In genomic region chr3:42756681-42757213, GRCh38 we compare ENCODE assay signal across 24 cellular contexts. TPM values are rescaled to one million over a fixed set of nuclear protein-coding genes. Genes with fewer than 3 reads are reported as not detected.
DNase-seq lines count a peak whose midpoint lies in the region; TF ChIP-seq lines count a peak whose summit lies in the region.
"Had no signal": no experiment of that assay in that cellular context is flagged by ENCODE, and none has a peak within 500 bp of the region (broad histone marks: within the 10 kb centered on the region; RNA-seq: fewer than 3 reads in every experiment).

No MANE protein-coding gene starts in this region.

- no peak for TF ChIP-seq POLR2A in Peyer's patch (IDR thresholded peaks at IDR 0.05)

- WGBS in hepatocyte (ENCODE audit: low lambda C conversion rate, missing lambda C conversion rate): 92% methylated on average over 6 of the region's 6 CpGs

- H4K20me1 ChIP-seq in hepatocyte (ENCODE audit: insufficient read depth, poor library complexity, severe bottlenecking): no peaks in the 10 kb centered on the region
- H4K20me1 ChIP-seq: BLaER1 treated with 17β-estradiol and CSF1 and Interleukin-3, amounts not matched to agents 10 nM and 100 nM had no signal

- no peaks in the 10 kb centered on the region for H3K4me1 ChIP-seq in Peyer's patch
- no peaks in the 10 kb centered on the region for H3K4me1 ChIP-seq in hepatocyte (ENCODE audit: insufficient read depth)

- H3K79me2 ChIP-seq in hepatocyte: no peaks in the 10 kb centered on the region

- H3K4me3 ChIP-seq in Peyer's patch (no peak overlapping the region), hepatocyte (no peak overlapping the region)
- H3K4me3 ChIP-seq: A549; BLaER1 treated with 17β-estradiol and CSF1 and Interleukin-3, amounts not matched to agents 10 nM and 100 nM; K562; SK-N-MC had no signal

- TF ChIP-seq CTCF in Peyer's patch (IDR thresholded peaks at IDR 0.05) (no peak), hepatocyte (IDR thresholded peaks at IDR 0.05; ENCODE audit: poor library complexity) (no peak)

- H3K27me3 ChIP-seq in Peyer's patch (no peaks in the 10 kb centered on the region), hepatocyte (no peaks in the 10 kb centered on the region)
- H3K27me3 ChIP-seq: BLaER1 treated with 17β-estradiol and CSF1 and Interleukin-3, amounts not matched to agents 10 nM and 100 nM had no signal

- H3K9me2 ChIP-seq in hepatocyte (replicated peaks; ENCODE audit: insufficient read depth): no peaks in the 10 kb centered on the region

- H3K4me2 ChIP-seq in hepatocyte: no peak overlapping the region
- H3K4me2 ChIP-seq: A549; BLaER1 treated with 17β-estradiol and CSF1 and Interleukin-3, amounts not matched to agents 10 nM and 100 nM had no signal

- no peaks in the 10 kb centered on the region for H3K9me3 ChIP-seq in Peyer's patch
- no peaks in the 10 kb centered on the region for H3K9me3 ChIP-seq in hepatocyte (ENCODE audit: low read depth)
- H3K9me3 ChIP-seq: A549 had no signal

- H3K27ac ChIP-seq in Peyer's patch: peak overlapping the region in 3 of 4 donors; percentile 31 to 86 (median 79)
- peak overlapping the region; percentile 71 for H3K27ac ChIP-seq in hepatocyte
- H3K27ac ChIP-seq: A549; BLaER1 treated with 17β-estradiol and CSF1 and Interleukin-3, amounts not matched to agents 10 nM and 100 nM; RWPE1; SK-N-MC had no signal

- no peaks in the 10 kb centered on the region for H3K36me3 ChIP-seq in Peyer's patch
- no peaks in the 10 kb centered on the region for H3K36me3 ChIP-seq in hepatocyte (replicated peaks; ENCODE audit: insufficient read depth, low read depth)
- H3K36me3 ChIP-seq: BLaER1 treated with 17β-estradiol and CSF1 and Interleukin-3, amounts not matched to agents 10 nM and 100 nM had no signal

- DNase-seq in D341Med (ENCODE audit: low spot score) (peak; percentile 4), Peyer's patch (no peak), hepatocyte (ENCODE audit: low spot score) (no peak), mesenteric fat pad (ENCODE audit: low spot score) (peak; percentile 53), HPDE6-E6E7 (ENCODE audit: extremely low spot score) (no peak), T1000 (lab: John Stamatoyannopoulos, UW) (no peak)
- DNase-seq in stimulated activated naive CD4-positive, alpha-beta T cell treated with Interleukin-2 at 50 U/mL for 16 hours (lab: John Stamatoyannopoulos, UW): no peak
- DNase-seq: AML-193; CD4-positive, alpha-beta T cell; Kasumi-1; MV-4-11; NCI-H1105; NCI-H1436 treated with DMSO at 0.1 percent for 48 hours; NCI-H187 treated with DMSO at 0.1 percent for 48 hours; NCI-H526 treated with DMSO at 0.1 percent for 48 hours; SIG-M5 had no signal

- no peak overlapping the region for H2AFZ ChIP-seq in hepatocyte

RNA-seq across cellular contexts. Expression of gene CCDC13, which starts 16.3 kb away (rescaled TPM):
- 1 to 10 TPM in 3 of 4 donors, not detected in 1; 1.4 to 6.8 (median 4.2) TPM for total RNA-seq in Peyer's patch
- 0.63 TPM in 1 of 2 replicates, not detected in the other for total RNA-seq in hepatocyte
- polyA plus RNA-seq in hepatocyte: 2.1 TPM in 1 of 2 replicates, not detected in the other
- 1.3 TPM for total RNA-seq in mesenteric fat pad
- total RNA-seq: HT1080 had no signal

RNA-seq across cellular contexts. Expression of gene HIGD1A, which starts 47.5 kb away (rescaled TPM):
- 100 to 1,000 TPM; 102 to 278 (median 204) TPM for total RNA-seq in Peyer's patch
- 252 and 266 TPM in 2 replicates for total RNA-seq in hepatocyte
- 212 and 218 TPM in 2 replicates for polyA plus RNA-seq in hepatocyte
- total RNA-seq in mesenteric fat pad: 97.4 TPM

RNA-seq across cellular contexts. Expression of gene ACKR2, which starts 52.5 kb away (rescaled TPM):
- 10 to 100 TPM in 1 of 4 donors, 1 to 10 TPM in 2, under 1 TPM in 1; 0.83 to 10.1 (median 3.7) TPM for total RNA-seq in Peyer's patch
- 1.9 and 3.9 TPM in 2 replicates for total RNA-seq in hepatocyte
- polyA plus RNA-seq in hepatocyte: 1.7 and 2.3 TPM in 2 replicates
- 5.6 TPM for total RNA-seq in mesenteric fat pad
- total RNA-seq: HT1080, NCI-H460 had no signal

RNA-seq across cellular contexts. Expression of gene HHATL, which starts 54.1 kb away (rescaled TPM):
- total RNA-seq in Peyer's patch (1 to 10 TPM in 1 of 4 donors, not detected in 3; 3.4 TPM), hepatocyte (not detected in 2 replicates), mesenteric fat pad (0.48 TPM)
- not detected in 2 replicates for polyA plus RNA-seq in hepatocyte
- total RNA-seq: CD4-positive, alpha-beta T cell; HT1080; K562; M059J; NCI-H460 had no signal
- polyA plus RNA-seq: A549, K562 had no signal

Comparison
In these comparisons a context has a peak if more than half of its experiments do, and no peak if none do; other contexts are left out.
1. DNase-seq: peak in D341Med (single experiment) and mesenteric fat pad (single experiment); none in Peyer's patch (0 of 3), hepatocyte (single experiment), HPDE6-E6E7 (single experiment), stimulated activated naive CD4-positive, alpha-beta T cell treated with Interleukin-2 at 50 U/mL for 16 hours (single experiment) and T1000 (single experiment).